In genomic region chr16:20002936-20003335, GRCh38 we compare ENCODE assay signal across 1 cellular context.
A peak's percentile ranks its signal among the peaks of the same experiment; 100 is the strongest.
TF ChIP-seq lines count a peak whose summit lies in the region.

No MANE protein-coding gene starts in this region.

TF ChIP-seq in HepG2, 621 proteins besides CTCF, POLR2A, EP300 and RAD21:
- TF ChIP-seq GMEB2 (CRISPR knock-in tag; IDR thresholded peaks at IDR 0.05; ENCODE audit: low read depth) (no peak), STAT5B (CRISPR knock-in tag; IDR thresholded peaks at IDR 0.05) (no peak), CC2D1A (CRISPR knock-in tag; IDR thresholded peaks at IDR 0.05) (no peak), ZNF12 (CRISPR knock-in tag; IDR thresholded peaks at IDR 0.05) (peak; percentile 98), GPBP1L1 (CRISPR knock-in tag; IDR thresholded peaks at IDR 0.05) (no peak), ZNF713 (CRISPR knock-in tag; IDR thresholded peaks at IDR 0.05) (0 out of 2 replicates have a peak, but pooled peaks have one; percentile 2), IKZF5 (CRISPR knock-in tag; IDR thresholded peaks at IDR 0.05) (no peak), SMC3 (IDR thresholded peaks at IDR 0.05; ENCODE audit: low read length) (no peak)
